10 cellular contexts compared by ENCODE assay signal in the genomic region with DNA sequence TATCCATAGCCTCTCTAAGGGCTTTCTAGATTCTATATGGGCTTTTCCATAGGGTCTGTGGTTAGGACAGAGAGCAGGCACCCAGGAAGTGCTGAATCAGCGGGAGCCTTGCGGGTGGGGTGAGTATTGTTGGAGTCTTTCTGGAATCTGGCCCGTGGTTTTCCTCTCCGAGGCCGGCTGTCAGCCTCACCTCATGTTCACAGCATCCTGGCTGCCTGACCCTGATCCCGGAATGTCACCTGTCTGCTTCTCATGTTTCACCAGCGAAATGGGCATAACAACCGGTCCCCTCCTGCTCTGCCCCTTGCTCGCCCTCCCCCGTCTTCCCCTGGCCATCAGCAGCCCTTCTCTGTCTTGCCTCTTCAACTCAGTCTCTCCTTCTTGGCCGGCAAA. TPM values are rescaled to one million over a fixed set of nuclear protein-coding genes. Genes with fewer than 3 reads are reported as not detected.
DNase-seq lines count a peak whose midpoint lies in the region; ATAC-seq, FAIRE-seq and TF ChIP-seq lines count a peak whose summit lies in the region.
"Had no signal": no experiment of that assay in that cellular context is flagged by ENCODE, and none has a peak within 500 bp of the region (broad histone marks: within the 10 kb centered on the region; RNA-seq: fewer than 3 reads in every experiment).

No MANE protein-coding gene starts in this region.

- TF ChIP-seq POLR2A in K562 (conservative IDR thresholded peaks at IDR 0.05) = no peak

- TF ChIP-seq RAD21 in K562 (CRISPR knock-in tag; conservative IDR thresholded peaks at IDR 0.05 in 1 of 2, IDR thresholded peaks at IDR 0.05 in 1 of 2) = no peak

- TF ChIP-seq EP300 in K562 (IDR thresholded peaks at IDR 0.05; ENCODE audit: low read length) = no peak

- H3K4me2 ChIP-seq in K562 (ENCODE audit: insufficient read depth, low read length) = no peak overlapping the region
- H3K4me2 ChIP-seq: KMS-11 had no signal

- TF ChIP-seq CTCF in heart right ventricle (IDR thresholded peaks at IDR 0.05) (no peak), K562 (IDR thresholded peaks at IDR 0.05 in 2 of 3, conservative IDR thresholded peaks at IDR 0.05 in 1 of 3; ENCODE audit: insufficient read depth in 2 of 3, low read depth in 1 of 3, low read length in 3 of 3) (no peak)

- H3K79me2 ChIP-seq in K562 (ENCODE audit: control insufficient read depth, insufficient read depth, low read length) = no peaks in the 10 kb centered on the region

- BruUV-seq in K562 (replicated peaks; lab: Mats Ljungman, UMichigan) = no TSS peak

- H3K9me3 ChIP-seq in heart right ventricle (no peaks in the 10 kb centered on the region), K562 (replicated peaks; ENCODE audit: control insufficient read depth, insufficient read depth, low read depth, low read length) (no peaks in the 10 kb centered on the region)

- peaks cover 13% of the 10 kb centered on the region for H3K4me1 Mint-ChIP-seq in memory B cell

- peaks cover 27 to 69% (median 53%) of the 10 kb centered on the region in 9 donors for H3K4me1 ChIP-seq in heart right ventricle
- peaks cover 35 to 57% of the 10 kb centered on the region in 2 experiments for H3K4me1 ChIP-seq in K562 (replicated peaks in 1 of 2; ENCODE audit: control insufficient read depth in 2 of 2, insufficient read depth in 2 of 2, low read length in 2 of 2)

- no peaks in the 10 kb centered on the region for H3K36me3 Mint-ChIP-seq in memory B cell

- H3K27ac ChIP-seq in heart right ventricle (peak overlapping the region in 6 of 10 donors; percentile 10 to 80 (median 47)), K562 (ENCODE audit: extremely low read depth, low read depth, low read length) (no peak overlapping the region; the same call in 2 of the 3 replicates)
- H3K27ac ChIP-seq: KMS-11 had no signal

- H2AFZ ChIP-seq in K562 (ENCODE audit: low read depth, low read length) = peak overlapping the region; percentile 90

- H4K20me1 ChIP-seq in K562 (replicated peaks; ENCODE audit: control insufficient read depth, insufficient read depth, low read length) = no peaks in the 10 kb centered on the region

- in situ Hi-C loops in K562 (cut with MboI) = no loop called here

- no peak overlapping the region for H3K4me3 ChIP-seq in heart right ventricle
- H3K4me3 ChIP-seq in K562 = no peak overlapping the region

- CTCF ChIA-PET in K562 (lab: Yijun Ruan, JAX; ENCODE audit: low intra/inter-chr PET ratio) = no interaction called here

- DNase-seq in heart right ventricle = no peak
- DNase-seq in Right ventricle myocardium inferior (ENCODE audit: missing footprints) = no peak
- no peak for DNase-seq in K562 (ENCODE audit: extremely low read depth in 1 of 4, low spot score in 3 of 4)
- no peak for DNase-seq in memory B cell (ENCODE audit: low spot score in 2 of 2)
- DNase-seq in urothelium cell line (ENCODE audit: low spot score) = peak; percentile 79
- DNase-seq in dedifferentiated amniotic fluid mesenchymal stem cell (ENCODE audit: extremely low spot score) = no peak
- DNase-seq in NCI-H526 treated with DMSO at 0.1 percent for 48 hours (lab: John Stamatoyannopoulos, UW) = no peak
- DNase-seq in NCI-H1436 (lab: John Stamatoyannopoulos, UW) = no peak

- no peaks in the 10 kb centered on the region for H3K27me3 ChIP-seq in heart right ventricle
- no peaks in the 10 kb centered on the region for H3K27me3 ChIP-seq in K562 (ENCODE audit: control insufficient read depth in 2 of 2, insufficient read depth in 2 of 2, low read length in 2 of 2)

- no peak overlapping the region for H3K4me3 Mint-ChIP-seq in memory B cell
- H3K4me3 Mint-ChIP-seq: neural crest cell had no signal

- H3K9me1 ChIP-seq in K562 (ENCODE audit: control insufficient read depth, insufficient read depth, low read length) = no peaks in the 10 kb centered on the region

- no peak for ATAC-seq in heart right ventricle
- ATAC-seq in Right ventricle myocardium inferior = no peak
- ATAC-seq in K562 = no peak
- ATAC-seq in memory B cell (ENCODE audit: low read depth) = no peak

- WGBS in heart right ventricle, 2 donors = 44 to 54% methylated on average over 11 of the region's 11 CpGs
- WGBS in K562 (ENCODE audit: insufficient coverage, low coverage, missing lambda C conversion rate) = 47% methylated on average over 11 of the region's 11 CpGs

- intact Hi-C loops in heart right ventricle (cut with DNase I) (no loop called here), Right ventricle myocardium inferior (cut with DNase I) (no loop called here), K562 (cut with micrococcal nuclease) (no loop called here)

- no peak for FAIRE-seq in K562 (lab: Jason Lieb, UNC)
- FAIRE-seq in urothelium cell line (lab: Jason Lieb, UNC) = no peak

- POLR2A ChIA-PET in K562 (lab: Yijun Ruan, JAX) = interaction anchor here (10.0 kb wide), 1 partner anchor 36 kb away, joined by 113 read pairs; the partner anchor contains the start of gene DDIT4

- no peaks in the 10 kb centered on the region for H3K9me3 Mint-ChIP-seq in memory B cell
- H3K9me3 Mint-ChIP-seq: neural crest cell had no signal

- no peaks in the 10 kb centered on the region for H3K27me3 Mint-ChIP-seq in memory B cell

- H3K36me3 ChIP-seq in heart right ventricle = no peaks in the 10 kb centered on the region
- no peaks in the 10 kb centered on the region for H3K36me3 ChIP-seq in K562 (ENCODE audit: control insufficient read depth, insufficient read depth, low read length)

- peak overlapping the region; percentile 64 for H3K27ac Mint-ChIP-seq in memory B cell

- peak overlapping the region; percentile 69 to 70; a peak in 3 of 4 replicates for H3K9ac ChIP-seq in K562 (ENCODE audit: insufficient read depth in 1 of 2, low read depth in 2 of 2, low read length in 2 of 2)
- H3K9ac ChIP-seq: KMS-11 had no signal

TF ChIP-seq in K562, 482 proteins besides CTCF, POLR2A, EP300 and RAD21 (continues in another document):
- TF ChIP-seq MAFG (tag; conservative IDR thresholded peaks at IDR 0.05) (peak; percentile 91), HOXB6 (CRISPR knock-in tag; IDR thresholded peaks at IDR 0.05; ENCODE audit: borderline replicate concordance) (no peak), SIN3A (IDR thresholded peaks at IDR 0.05; ENCODE audit: borderline replicate concordance in 2 of 2, control insufficient read depth in 1 of 2, low read depth in 2 of 2, low read length in 2 of 2) (no peak), ZNF316 (IDR thresholded peaks at IDR 0.05) (peak; percentile 97), C11orf30 (IDR thresholded peaks at IDR 0.05; ENCODE audit: low read depth) (peak; percentile 97), MYC (IDR thresholded peaks at IDR 0.05; ENCODE audit: low read depth, low read length) (0 out of 2 replicates have a peak, but pooled peaks have one; percentile 26), MYC (CRISPR knock-in tag; IDR thresholded peaks at IDR 0.05; ENCODE audit: borderline replicate concordance, low read depth) (no peak), ZNF175 (CRISPR knock-in tag; IDR thresholded peaks at IDR 0.05; ENCODE audit: low read depth) (0 out of 2 replicates have a peak, but pooled peaks have one; percentile 5)

RNA-seq across cellular contexts. Expression of gene DDIT4, which starts 36.5 kb away (rescaled TPM):
- 100 to 1,000 TPM in 1 of 10 donors, 10 to 100 TPM in 9; 13.6 to 102 (median 30.2) TPM for total RNA-seq in heart right ventricle
- 100 to 1,000 TPM in 1 of 2 donors, 10 to 100 TPM in 1; 64.7 to 135 TPM for polyA plus RNA-seq in heart right ventricle
- 71.4 TPM for total RNA-seq in Right ventricle myocardium inferior
- total RNA-seq in K562 (2011; cell fraction: chromatin; rRNA removed; ENCODE audit: low replicate concordance) = 185 and 371 TPM in 2 replicates
- total RNA-seq in K562 (2011; cell fraction: nucleolus; rRNA removed) = 455 and 610 TPM in 2 replicates
- total RNA-seq in K562 (2011; cell fraction: nucleoplasm; rRNA removed) = 314 and 392 TPM in 2 replicates
- total RNA-seq in K562 (2014; rRNA removed) = 593 and 675 TPM in 2 replicates
- 159 and 200 TPM in 2 replicates for total RNA-seq in K562 (2014; rRNA removed; fragmentation: Illumina TruSeq; extraction: Trizol)
- total RNA-seq in K562 (2015; rRNA removed; fragmentation: Illumina TruSeq; extraction: Trizol) = 13.2 and 14.7 TPM in 2 replicates
- total RNA-seq in K562 (2021) = 453 and 674 TPM in 2 replicates
- polyA plus RNA-seq in K562 (2011; rRNA removed) = 228 and 529 TPM in 2 replicates
- polyA plus RNA-seq in K562 (2011; cell fraction: cytosol; rRNA removed) = 345 and 451 TPM in 2 replicates
- polyA plus RNA-seq in K562 (2011; cell fraction: nucleus; rRNA removed) = 384 and 450 TPM in 2 replicates
- 184 and 695 TPM in 2 replicates for polyA plus RNA-seq in K562 (2012)
- polyA plus RNA-seq in K562 (2014; fragmentation: Illumina TruSeq; extraction: Trizol) = 107 and 370 TPM in 2 replicates
- polyA plus RNA-seq in K562 (2014; fragmentation: Nextera tagmentation; extraction: Ambion mirVana) = 10 to 100 TPM in 1 of 2 experiments, 1 to 10 TPM in 1; 8.2 to 12.3 TPM
- polyA plus RNA-seq in K562 (2014; rRNA removed) = 362 and 564 TPM in 2 replicates
- polyA minus RNA-seq in K562 (2011; rRNA and poly(A)+ RNA removed) = 156 and 267 TPM in 2 replicates
- 180 and 395 TPM in 2 replicates for polyA minus RNA-seq in K562 (2011; cell fraction: cytosol; rRNA and poly(A)+ RNA removed)
- 272 and 555 TPM in 2 replicates for polyA minus RNA-seq in K562 (2011; cell fraction: nucleus; rRNA and poly(A)+ RNA removed)

RNA-seq across cellular contexts. Expression of gene DNAJB12, which starts 44.5 kb away (rescaled TPM):
- total RNA-seq in heart right ventricle (10 to 100 TPM; 24.4 to 32.8 (median 28.9) TPM), Right ventricle myocardium inferior (25.6 TPM), K562 (2014; rRNA removed) (22.1 and 30.2 TPM in 2 replicates), K562 (2014; rRNA removed; fragmentation: Illumina TruSeq; extraction: Trizol) (12.9 and 15.1 TPM in 2 replicates), K562 (2015; rRNA removed; fragmentation: Illumina TruSeq; extraction: Trizol) (20.5 and 22.0 TPM in 2 replicates), K562 (2021) (31.0 and 31.5 TPM in 2 replicates)
- polyA plus RNA-seq in heart right ventricle (10 to 100 TPM; 22.6 to 27.5 TPM), K562 (2011; rRNA removed) (10.2 and 13.3 TPM in 2 replicates), K562 (2014; fragmentation: Illumina TruSeq; extraction: Trizol) (24.1 and 26.2 TPM in 2 replicates), K562 (2014; fragmentation: Nextera tagmentation; extraction: Ambion mirVana) (1 to 10 TPM; 3.5 to 4.7 TPM), K562 (2014; rRNA removed) (18.4 and 20.3 TPM in 2 replicates)
- total RNA-seq in K562 (2011; cell fraction: chromatin; rRNA removed; ENCODE audit: low replicate concordance) = 37.8 and 67.4 TPM in 2 replicates
- total RNA-seq in K562 (2011; cell fraction: nucleolus; rRNA removed) = 41.7 and 47.7 TPM in 2 replicates
- total RNA-seq in K562 (2011; cell fraction: nucleoplasm; rRNA removed) = 40.8 and 49.2 TPM in 2 replicates
- polyA plus RNA-seq in K562 (2011; cell fraction: cytosol; rRNA removed) = 12.4 and 17.8 TPM in 2 replicates
- polyA plus RNA-seq in K562 (2011; cell fraction: nucleus; rRNA removed) = 27.1 and 42.9 TPM in 2 replicates
- 21.6 and 29.2 TPM in 2 replicates for polyA plus RNA-seq in K562 (2012)
- 7.6 and 8.6 TPM in 2 replicates for polyA minus RNA-seq in K562 (2011; rRNA and poly(A)+ RNA removed)
- polyA minus RNA-seq in K562 (2011; cell fraction: cytosol; rRNA and poly(A)+ RNA removed) = 11.4 and 13.2 TPM in 2 replicates
- polyA minus RNA-seq in K562 (2011; cell fraction: nucleus; rRNA and poly(A)+ RNA removed) = 14.1 and 15.7 TPM in 2 replicates
